ENCODE assay signal across 1 cellular context in genomic region chr5:83919071-83920041, GRCh38.
TF ChIP-seq lines count a peak whose summit lies in the region.

No MANE protein-coding gene starts in this region.

TF ChIP-seq in GM23338, 12 proteins besides CTCF, POLR2A, EP300 and RAD21 (continued from another document):
- TF ChIP-seq REST (IDR thresholded peaks at IDR 0.05; ENCODE audit: unreplicated experiment) (no peak), POLR2AphosphoS5 (IDR thresholded peaks at IDR 0.05; ENCODE audit: low read depth) (no peak), CREB1 (CRISPR knock-in tag; IDR thresholded peaks at IDR 0.05; ENCODE audit: low read depth) (no peak), ZNF331 (CRISPR knock-in tag; IDR thresholded peaks at IDR 0.05; ENCODE audit: low read depth) (no peak), NANOG (IDR thresholded peaks at IDR 0.05; ENCODE audit: borderline replicate concordance) (no peak), EZH2 (IDR thresholded peaks at IDR 0.05; ENCODE audit: low read depth, unreplicated experiment) (no peak), JUNB (IDR thresholded peaks at IDR 0.05; ENCODE audit: unreplicated experiment) (no peak)
